16 cellular contexts compared by ENCODE assay signal in the genomic region with DNA sequence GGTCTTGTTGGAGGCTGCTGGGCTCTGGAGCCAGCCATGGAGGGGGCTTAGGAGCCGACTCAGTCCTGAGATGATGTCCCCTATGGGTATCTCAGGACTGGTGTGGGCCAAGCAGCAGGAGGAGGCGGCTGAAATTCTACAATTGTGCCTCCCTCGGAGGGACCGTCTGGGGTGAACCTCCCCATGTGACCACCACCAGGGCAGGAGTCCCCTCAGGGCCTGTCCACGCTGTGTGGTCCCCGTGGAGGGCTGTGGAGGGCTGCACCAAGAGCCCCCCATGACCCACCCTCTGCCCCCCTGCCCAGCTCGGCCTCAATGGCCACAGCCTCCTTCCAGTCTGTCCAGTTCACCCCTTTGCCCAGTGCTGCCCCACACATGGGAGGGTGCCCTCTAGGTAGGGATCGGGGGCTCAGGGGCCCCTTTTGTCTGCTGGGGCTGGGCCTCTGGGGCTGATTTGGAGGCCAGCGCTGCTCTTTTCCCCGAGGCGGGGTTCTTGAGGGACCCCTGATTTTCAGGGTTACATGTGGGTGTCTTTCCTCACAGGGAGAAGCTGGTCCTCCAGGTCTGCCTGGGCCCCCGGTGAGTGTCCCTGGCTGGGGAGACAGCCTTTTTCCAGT. TPM values are rescaled to one million over a fixed set of nuclear protein-coding genes. Genes with fewer than 3 reads are reported as not detected.
DNase-seq lines count a peak whose midpoint lies in the region; ATAC-seq and TF ChIP-seq lines count a peak whose summit lies in the region.
"Had no signal": no experiment of that assay in that cellular context is flagged by ENCODE, and none has a peak within 500 bp of the region (broad histone marks: within the 10 kb centered on the region; RNA-seq: fewer than 3 reads in every experiment).

No MANE protein-coding gene starts in this region.

- H3K27ac ChIP-seq in heart left ventricle (peak overlapping the region in 8 of 12 donors; percentile 56 to 64 (median 58)), mesodermal cell (ENCODE audit: low read depth, low read length, severe bottlenecking) (peak overlapping the region; percentile 64), temporal lobe (ENCODE audit: low read depth, low read length) (peak overlapping the region; percentile 91)

- TF ChIP-seq POLR2A in heart left ventricle (IDR thresholded peaks at IDR 0.05), result no peak

- H3K27me3 ChIP-seq in heart left ventricle (peaks cover 8 to 44% (median 31%) of the 10 kb centered on the region in 9 donors), BE2C (peaks cover 12% of the 10 kb centered on the region)

- H3K4me1 Mint-ChIP-seq in brain, result peaks cover 25% of the 10 kb centered on the region
- H3K4me1 Mint-ChIP-seq in activated CD8-positive, alpha-beta memory T cell treated with anti-CD3 and anti-CD28 coated beads, Interleukin-2, amount 10 ng/mL, durations not matched to agents 7 days and 5 days, result no peaks in the 10 kb centered on the region

- H3K36me3 ChIP-seq in heart left ventricle (peaks cover 0 to 8% (median 4%) of the 10 kb centered on the region in 9 donors), mesodermal cell (ENCODE audit: control insufficient read depth, insufficient read depth, low read length) (peaks cover 20% of the 10 kb centered on the region), BE2C (no peaks in the 10 kb centered on the region)

- WGBS in heart left ventricle, 4 donors, result 58 to 68% (median 67%) methylated on average over 5 to 12 of the region's 12 CpGs
- 86 to 87% methylated on average over 12 of the region's 12 CpGs for WGBS in mesodermal cell (ENCODE audit: insufficient coverage in 2 of 2), 2 experiments

- no peak for DNase-seq in heart left ventricle
- no peak for DNase-seq in Right ventricle myocardium superior
- DNase-seq in BE2C, result no peak
- DNase-seq in activated CD8-positive, alpha-beta memory T cell treated with anti-CD3 and anti-CD28 coated beads, Interleukin-2, amount 10 ng/mL, durations not matched to agents 7 days and 5 days, result no peak
- DNase-seq: activated B cell treated with CpG ODN at 0.5 μM for 24 hours; activated effector memory CD4-positive, alpha-beta T cell treated with anti-CD3 and anti-CD28 coated beads, Interleukin-2, amount 50 U/mL, for 16 hours; CD8-positive, alpha-beta T cell; effector CD4-positive, alpha-beta T cell; Karpas-422; NCI-H1417 treated with DMSO at 0.1 percent for 48 hours; NCI-H2227 treated with DMSO at 0.1 percent for 48 hours; T-cell had no signal

- peaks cover 22% of the 10 kb centered on the region for H3K27me3 Mint-ChIP-seq in brain
- peaks cover 32% of the 10 kb centered on the region for H3K27me3 Mint-ChIP-seq in activated CD8-positive, alpha-beta memory T cell treated with anti-CD3 and anti-CD28 coated beads, Interleukin-2, amount 10 ng/mL, durations not matched to agents 7 days and 5 days

- peak overlapping the region; percentile 49 to 75 (median 60) for H3K4me3 Mint-ChIP-seq in brain
- no peak overlapping the region for H3K4me3 Mint-ChIP-seq in activated CD8-positive, alpha-beta memory T cell treated with anti-CD3 and anti-CD28 coated beads, Interleukin-2, amount 10 ng/mL, durations not matched to agents 7 days and 5 days
- H3K4me3 Mint-ChIP-seq: activated B cell treated with CpG ODN at 0.5 μM for 24 hours; CD8-positive, alpha-beta T cell had no signal

- no peaks in the 10 kb centered on the region for H3K36me3 Mint-ChIP-seq in brain
- H3K36me3 Mint-ChIP-seq in activated CD8-positive, alpha-beta memory T cell treated with anti-CD3 and anti-CD28 coated beads, Interleukin-2, amount 10 ng/mL, durations not matched to agents 7 days and 5 days, result no peaks in the 10 kb centered on the region
- H3K36me3 Mint-ChIP-seq: CD8-positive, alpha-beta T cell; T-cell had no signal

- no peak for ATAC-seq in heart left ventricle
- ATAC-seq in Right ventricle myocardium superior (ENCODE audit: poor library complexity), result no peak
- ATAC-seq in activated CD8-positive, alpha-beta memory T cell treated with anti-CD3 and anti-CD28 coated beads, Interleukin-2, amount 10 ng/mL, durations not matched to agents 7 days and 5 days, result no peak
- ATAC-seq in HG03280 (IDR thresholded peaks at IDR 0.05; ENCODE audit: unreplicated experiment), result no peak
- ATAC-seq: CD8-positive, alpha-beta T cell; T-cell had no signal

- TF ChIP-seq CTCF in heart left ventricle (IDR thresholded peaks at IDR 0.05) (no peak), brain (conservative IDR thresholded peaks at IDR 0.05) (no peak), BE2C (IDR thresholded peaks at IDR 0.05; ENCODE audit: low read depth, low read length) (no peak)

- H3K4me3 ChIP-seq in heart left ventricle, result peak overlapping the region in 5 of 12 donors; percentile 28 to 50 (median 36)
- H3K4me3 ChIP-seq in mesodermal cell (ENCODE audit: extremely low read depth, insufficient read depth, low read length, poor library complexity, severe bottlenecking), result peak overlapping the region; percentile 50
- H3K4me3 ChIP-seq in BE2C (ENCODE audit: low read depth, low read length), result no peak overlapping the region

- peak overlapping the region in 4 of 5 experiments; percentile 81 to 90 (median 86) for H3K27ac Mint-ChIP-seq in brain
- no peak overlapping the region for H3K27ac Mint-ChIP-seq in activated CD8-positive, alpha-beta memory T cell treated with anti-CD3 and anti-CD28 coated beads, Interleukin-2, amount 10 ng/mL, durations not matched to agents 7 days and 5 days
- H3K27ac Mint-ChIP-seq: activated B cell treated with CpG ODN at 0.5 μM for 24 hours; CD8-positive, alpha-beta T cell; T-cell had no signal

- H3K9me3 Mint-ChIP-seq in brain, result peaks cover 0 to 3% (median 0%) of the 10 kb centered on the region in 5 experiments
- H3K9me3 Mint-ChIP-seq in activated CD8-positive, alpha-beta memory T cell treated with anti-CD3 and anti-CD28 coated beads, Interleukin-2, amount 10 ng/mL, durations not matched to agents 7 days and 5 days (ENCODE audit: low read depth), result no peaks in the 10 kb centered on the region
- H3K9me3 Mint-ChIP-seq: activated B cell treated with CpG ODN at 0.5 μM for 24 hours; CD8-positive, alpha-beta T cell; T-cell had no signal

- intact Hi-C loops in heart left ventricle (cut with DNase I), result no loop called here
- intact Hi-C loops in Right ventricle myocardium superior (cut with DNase I), result no loop called here

- peaks cover 0 to 57% (median 40%) of the 10 kb centered on the region in 12 donors for H3K4me1 ChIP-seq in heart left ventricle
- H3K4me1 ChIP-seq in mesodermal cell (ENCODE audit: control insufficient read depth, insufficient read depth, low read length, poor library complexity, severe bottlenecking), result peaks cover 29% of the 10 kb centered on the region
- H3K4me1 ChIP-seq in BE2C, result peaks cover 28% of the 10 kb centered on the region

- H3K9me3 ChIP-seq in heart left ventricle, result no peaks in the 10 kb centered on the region
- no peaks in the 10 kb centered on the region for H3K9me3 ChIP-seq in mesodermal cell (ENCODE audit: control insufficient read depth, low read length)
- no peaks in the 10 kb centered on the region for H3K9me3 ChIP-seq in BE2C

- CTCF ChIA-PET in activated CD8-positive, alpha-beta memory T cell treated with anti-CD3 and anti-CD28 coated beads, Interleukin-2, amount 10 ng/mL, durations not matched to agents 7 days and 5 days (lab: Charles Lee), result interaction anchor here (1.7 kb wide), 1 partner anchor 10 kb away, joined by 7 read pairs; no protein-coding TSS in a partner anchor

RNA-seq across cellular contexts. Expression of a gene that starts 1.2 kb away (rescaled TPM):
- 1 to 10 TPM in 8 of 9 donors, under 1 TPM in 1; 0.67 to 6.0 (median 1.9) TPM for total RNA-seq in heart left ventricle
- 1 to 10 TPM; 2.0 to 4.7 TPM for polyA plus RNA-seq in heart left ventricle
- total RNA-seq in Right ventricle myocardium superior, result 2.7 TPM
- 17.5 TPM for polyA plus RNA-seq in brain (ENCODE audit: insufficient read depth, low read depth, low replicate concordance)
- 118 TPM for polyA plus RNA-seq in mesodermal cell (2013, experiment 1 of 2)
- 97.0 TPM for polyA plus RNA-seq in mesodermal cell (2013, experiment 2 of 2)
- 22.9 TPM for total RNA-seq in temporal lobe
- polyA plus RNA-seq in BE2C (2012; ENCODE audit: insufficient read depth, insufficient read length, low read depth), result 5.9 TPM
- under 1 TPM in 1 of 2 experiments, not detected in 1; 0.45 TPM for total RNA-seq in activated CD8-positive, alpha-beta memory T cell treated with anti-CD3 and anti-CD28 coated beads, Interleukin-2, amount 10 ng/mL, durations not matched to agents 7 days and 5 days
- total RNA-seq: CD8-positive, alpha-beta T cell had no signal

RNA-seq across cellular contexts. Expression of a gene that starts 13.4 kb away (rescaled TPM):
- total RNA-seq in heart left ventricle (10 to 100 TPM; 14.9 to 46.9 (median 19.2) TPM), Right ventricle myocardium superior (17.8 TPM), temporal lobe (17.9 TPM)
- polyA plus RNA-seq in heart left ventricle (10 to 100 TPM; 23.6 to 25.3 TPM), brain (ENCODE audit: insufficient read depth, low read depth, low replicate concordance) (37.0 TPM)
- polyA plus RNA-seq in mesodermal cell (2013, experiment 1 of 2), result 34.8 TPM
- 25.2 TPM for polyA plus RNA-seq in mesodermal cell (2013, experiment 2 of 2)
- 138 TPM for polyA plus RNA-seq in BE2C (2012; ENCODE audit: insufficient read depth, insufficient read length, low read depth)
- 10 to 100 TPM; 87.8 to 91.0 TPM for total RNA-seq in activated CD8-positive, alpha-beta memory T cell treated with anti-CD3 and anti-CD28 coated beads, Interleukin-2, amount 10 ng/mL, durations not matched to agents 7 days and 5 days

RNA-seq across cellular contexts. Expression of a gene that starts 21.8 kb away (rescaled TPM):
- total RNA-seq in heart left ventricle (10 to 100 TPM in 1 of 9 donors, 1 to 10 TPM in 8; 7.2 to 10.5 (median 8.7) TPM), Right ventricle myocardium superior (10.2 TPM), temporal lobe (9.8 TPM)
- polyA plus RNA-seq in heart left ventricle (10 to 100 TPM in 1 of 2 donors, 1 to 10 TPM in 1; 7.1 to 10.2 TPM), brain (ENCODE audit: insufficient read depth, low read depth, low replicate concordance) (11.8 TPM)
- polyA plus RNA-seq in mesodermal cell (2013, experiment 1 of 2), result 21.0 TPM
- polyA plus RNA-seq in mesodermal cell (2013, experiment 2 of 2), result 20.1 TPM
- polyA plus RNA-seq in BE2C (2012; ENCODE audit: insufficient read depth, insufficient read length, low read depth), result 28.1 TPM
- 10 to 100 TPM; 16.9 to 17.4 TPM for total RNA-seq in activated CD8-positive, alpha-beta memory T cell treated with anti-CD3 and anti-CD28 coated beads, Interleukin-2, amount 10 ng/mL, durations not matched to agents 7 days and 5 days

RNA-seq across cellular contexts. Expression of a gene that starts 43.5 kb away (rescaled TPM):
- total RNA-seq in heart left ventricle, result 1 to 10 TPM; 4.5 to 8.2 (median 6.1) TPM
- polyA plus RNA-seq in heart left ventricle, result 1 to 10 TPM; 2.5 to 3.7 TPM
- total RNA-seq in Right ventricle myocardium superior, result 6.1 TPM
- polyA plus RNA-seq in brain (ENCODE audit: insufficient read depth, low read depth, low replicate concordance), result 21.1 TPM
- 15.6 TPM for polyA plus RNA-seq in mesodermal cell (2013, experiment 1 of 2)
- 14.9 TPM for polyA plus RNA-seq in mesodermal cell (2013, experiment 2 of 2)
- 8.9 TPM for total RNA-seq in temporal lobe
- polyA plus RNA-seq in BE2C (2012; ENCODE audit: insufficient read depth, insufficient read length, low read depth), result 8.8 TPM
- 1 to 10 TPM; 6.6 to 6.7 TPM for total RNA-seq in activated CD8-positive, alpha-beta memory T cell treated with anti-CD3 and anti-CD28 coated beads, Interleukin-2, amount 10 ng/mL, durations not matched to agents 7 days and 5 days
